In the genomic region with DNA sequence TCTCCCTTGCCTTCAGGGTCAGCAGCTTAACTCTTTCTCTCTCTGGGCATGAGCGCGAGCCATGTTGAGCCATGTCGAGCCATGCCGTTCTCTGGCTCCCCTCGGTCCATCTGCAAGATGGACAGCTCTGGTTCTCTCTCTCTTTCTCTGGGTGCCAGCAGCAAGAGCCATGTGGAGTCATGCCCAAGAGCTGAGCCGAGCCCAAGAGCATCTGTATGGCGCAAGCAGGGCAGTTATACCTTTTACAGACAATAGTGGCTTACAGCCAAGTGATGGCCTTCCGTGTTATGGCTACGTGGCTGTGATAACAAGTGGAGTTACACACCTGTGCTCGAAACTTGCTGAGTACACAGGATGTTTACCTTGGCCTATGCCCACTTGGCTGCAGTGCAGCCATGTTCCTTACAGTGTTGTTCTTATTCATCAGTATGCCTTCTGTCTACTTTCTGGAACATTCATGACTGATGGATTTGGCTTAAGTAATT, we compare ENCODE assay signal across 35 cellular contexts.
DNase-seq lines count a peak whose midpoint lies in the region; ATAC-seq, FAIRE-seq and TF ChIP-seq lines count a peak whose summit lies in the region.
"Had no signal": no experiment of that assay in that cellular context is flagged by ENCODE, and none has a peak within 500 bp of the region (broad histone marks: within the 10 kb centered on the region; RNA-seq: fewer than 3 reads in every experiment).

No MANE protein-coding gene starts in this region.

- H3K36me3 ChIP-seq in BLaER1 treated with 17β-estradiol and CSF1 and Interleukin-3, amounts not matched to agents 10 nM and 100 nM: peaks cover 0 to 5% (median 0%) of the 10 kb centered on the region in 11 experiments; a peak in 1 of 22 replicates
- H3K36me3 ChIP-seq in RWPE2 (ENCODE audit: low read depth) (no peaks in the 10 kb centered on the region), pancreas (no peaks in the 10 kb centered on the region), Caco-2 (ENCODE audit: control insufficient read depth, insufficient read depth, low read length) (no peaks in the 10 kb centered on the region), GM23338 (ENCODE audit: insufficient read depth) (no peaks in the 10 kb centered on the region)
- H3K36me3 ChIP-seq: gastroesophageal sphincter, HAP-1, Peyer's patch, SJSA1, upper lobe of left lung, WERI-Rb-1 had no signal

- peaks cover 11 to 63% (median 53%) of the 10 kb centered on the region in 10 experiments; a peak in 19 of 20 replicates for H3K4me1 ChIP-seq in BLaER1 treated with 17β-estradiol and CSF1 and Interleukin-3, amounts not matched to agents 10 nM and 100 nM
- no peaks in the 10 kb centered on the region for H3K4me1 ChIP-seq in RWPE2 (ENCODE audit: insufficient read depth, poor library complexity, severe bottlenecking)
- H3K4me1 ChIP-seq in pancreas: no peaks in the 10 kb centered on the region
- H3K4me1 ChIP-seq in Caco-2: no peaks in the 10 kb centered on the region
- H3K4me1 ChIP-seq in GM23338 (ENCODE audit: insufficient read depth): no peaks in the 10 kb centered on the region
- H3K4me1 ChIP-seq: gastroesophageal sphincter, HAP-1, Peyer's patch, SJSA1, upper lobe of left lung had no signal

- H3K27ac ChIP-seq in BLaER1 treated with 17β-estradiol and CSF1 and Interleukin-3, amounts not matched to agents 10 nM and 100 nM: no peak overlapping the region
- H3K27ac ChIP-seq in RWPE2 (ENCODE audit: poor library complexity, severe bottlenecking) (no peak overlapping the region), pancreas (peak overlapping the region in 2 of 4 donors; percentile 28 to 49), GM23338 (ENCODE audit: low read depth) (no peak overlapping the region)
- H3K27ac ChIP-seq: gastroesophageal sphincter, hepatocyte, HL-60, Peyer's patch, SJSA1, skin epidermis, upper lobe of left lung, WERI-Rb-1 had no signal

- no peaks in the 10 kb centered on the region for H3K36me3 Mint-ChIP-seq in Caco-2 (ENCODE audit: insufficient read depth, unreplicated experiment)
- H3K36me3 Mint-ChIP-seq in GM23338 (ENCODE audit: low read depth): peaks cover 37% of the 10 kb centered on the region
- H3K36me3 Mint-ChIP-seq: activated naive CD4-positive, alpha-beta T cell treated with anti-CD3 and anti-CD28 coated beads, Interleukin-2, amount 10 ng/mL, durations not matched to agents 7 days and 5 days; natural killer cell treated with Interleukin-12 subunit alpha and Interleukin-12 subunit beta and Interleukin-15 and Interleukin-18, amount 100 ng/mL, for 72 hours; stimulated activated naive B cell treated with anti-CD40 and anti-IgM and Interleukin-4, amounts not matched to agents 10 μg/mL and 1 μg/mL and 100 μg/mL, for 72 hours had no signal

- H3K4me1 Mint-ChIP-seq in Caco-2 (ENCODE audit: low read depth, unreplicated experiment) (no peaks in the 10 kb centered on the region), GM23338 (no peaks in the 10 kb centered on the region)
- H3K4me1 Mint-ChIP-seq: activated CD4-positive, alpha-beta T cell treated with anti-CD3 and anti-CD28 coated beads, Interleukin-2, amount 10 ng/mL, durations not matched to agents 24 days and 14 days; activated naive CD4-positive, alpha-beta T cell treated with anti-CD3 and anti-CD28 coated beads, Interleukin-2, amount 10 ng/mL, durations not matched to agents 7 days and 5 days; stimulated activated naive B cell treated with anti-CD40 and anti-IgM and Interleukin-4, amounts not matched to agents 10 μg/mL and 1 μg/mL and 100 μg/mL, for 72 hours had no signal

- H3K27me3 Mint-ChIP-seq in Caco-2 (ENCODE audit: insufficient read depth, unreplicated experiment): peaks cover 7% of the 10 kb centered on the region
- H3K27me3 Mint-ChIP-seq in GM23338 (ENCODE audit: insufficient read depth, low read depth, poor library complexity): peaks cover 4% of the 10 kb centered on the region
- H3K27me3 Mint-ChIP-seq: activated CD4-positive, alpha-beta T cell treated with anti-CD3 and anti-CD28 coated beads, Interleukin-2, amount 10 ng/mL, durations not matched to agents 24 days and 14 days; activated naive CD4-positive, alpha-beta T cell treated with anti-CD3 and anti-CD28 coated beads, Interleukin-2, amount 10 ng/mL, durations not matched to agents 7 days and 5 days; CD4-positive, alpha-beta T cell had no signal

- intact Hi-C loops in pancreas (cut with DNase I): no loop called here
- intact Hi-C loops in Caco-2 (cut with micrococcal nuclease; ENCODE audit: unreplicated experiment): no loop called here

- H3K9ac ChIP-seq in BLaER1 treated with 17β-estradiol and CSF1 and Interleukin-3, amounts not matched to agents 10 nM and 100 nM: no peak overlapping the region

- H3K27ac Mint-ChIP-seq in Caco-2 (ENCODE audit: unreplicated experiment): no peak overlapping the region
- H3K27ac Mint-ChIP-seq in GM23338: no peak overlapping the region
- H3K27ac Mint-ChIP-seq: activated CD4-positive, alpha-beta T cell treated with anti-CD3 and anti-CD28 coated beads, Interleukin-2, amount 10 ng/mL, durations not matched to agents 24 days and 14 days; activated naive CD4-positive, alpha-beta T cell treated with anti-CD3 and anti-CD28 coated beads, Interleukin-2, amount 10 ng/mL, durations not matched to agents 7 days and 5 days; activated T-helper 1 cell treated with anti-CD3 and anti-CD28 coated beads, Interleukin-12 subunit alpha, Interleukin-12 subunit beta, Interleukin-2, Interleukin-4 antibody, amounts not matched to agents 30 ng/mL and 10 ng/mL and 1 ng/mL, durations not matched to agents 14 hours and 24 hours and 36 hours; CD4-positive, alpha-beta T cell; natural killer cell treated with Interleukin-12 subunit alpha and Interleukin-12 subunit beta and Interleukin-15 and Interleukin-18, amount 100 ng/mL, for 72 hours; stimulated activated naive B cell treated with anti-CD40 and anti-IgM and Interleukin-4, amounts not matched to agents 10 μg/mL and 1 μg/mL and 100 μg/mL, for 72 hours had no signal

- no peaks in the 10 kb centered on the region for H3K79me2 ChIP-seq in GM23338 (replicated peaks; ENCODE audit: insufficient read depth)
- H3K79me2 ChIP-seq: hepatocyte had no signal

- H3K9me2 ChIP-seq in GM23338 (ENCODE audit: insufficient read depth): no peaks in the 10 kb centered on the region

- TF ChIP-seq CTCF in RWPE2 (IDR thresholded peaks at IDR 0.05; ENCODE audit: poor library complexity, severe bottlenecking) (no peak), pancreas (IDR thresholded peaks at IDR 0.05) (no peak), Caco-2 (IDR thresholded peaks at IDR 0.05; ENCODE audit: insufficient read depth in 1 of 2, low read depth in 1 of 2, low read length in 1 of 2, severe bottlenecking in 1 of 2, unreplicated experiment in 1 of 2) (no peak), GM23338 (conservative IDR thresholded peaks at IDR 0.05; ENCODE audit: low read depth in 2 of 2) (no peak)

- CTCF ChIA-PET in Caco-2 (lab: Charles Lee): no interaction called here

- H3K4me3 ChIP-seq in BLaER1 treated with 17β-estradiol and CSF1 and Interleukin-3, amounts not matched to agents 10 nM and 100 nM: no peak overlapping the region
- H3K4me3 ChIP-seq in RWPE2 (ENCODE audit: severe bottlenecking): no peak overlapping the region
- H3K4me3 ChIP-seq in pancreas: no peak overlapping the region
- no peak overlapping the region for H3K4me3 ChIP-seq in Caco-2 (ENCODE audit: low read depth, low read length)
- H3K4me3 ChIP-seq in GM23338: no peak overlapping the region
- H3K4me3 ChIP-seq: gastroesophageal sphincter, HAP-1, hepatocyte, Peyer's patch, SJSA1, skin epidermis, upper lobe of left lung had no signal

- WGBS in pancreas, 2 donors: 38 to 39% methylated on average over 10 of the region's 10 CpGs

- no peaks in the 10 kb centered on the region for H3F3A ChIP-seq in GM23338 (replicated peaks; ENCODE audit: low read depth)

- no peak overlapping the region for H2AFZ ChIP-seq in GM23338
- H2AFZ ChIP-seq: hepatocyte had no signal

- H3K9me3 ChIP-seq in BLaER1 treated with 17β-estradiol and CSF1 and Interleukin-3, amounts not matched to agents 10 nM and 100 nM (replicated peaks in 1 of 11): peaks cover 14 to 21% (median 18%) of the 10 kb centered on the region in 11 experiments
- H3K9me3 ChIP-seq in RWPE2 (ENCODE audit: severe bottlenecking): no peaks in the 10 kb centered on the region
- no peaks in the 10 kb centered on the region for H3K9me3 ChIP-seq in pancreas
- no peaks in the 10 kb centered on the region for H3K9me3 ChIP-seq in Caco-2
- H3K9me3 ChIP-seq: HAP-1, Peyer's patch had no signal

- H3K9me3 Mint-ChIP-seq in Caco-2 (ENCODE audit: unreplicated experiment) (peaks cover 20% of the 10 kb centered on the region), GM23338 (peaks cover 99% of the 10 kb centered on the region)
- H3K9me3 Mint-ChIP-seq: activated CD4-positive, alpha-beta T cell treated with anti-CD3 and anti-CD28 coated beads, Interleukin-2, amount 10 ng/mL, durations not matched to agents 24 days and 14 days; activated T-helper 1 cell treated with anti-CD3 and anti-CD28 coated beads, Interleukin-12 subunit alpha, Interleukin-12 subunit beta, Interleukin-2, Interleukin-4 antibody, amounts not matched to agents 30 ng/mL and 10 ng/mL and 1 ng/mL, durations not matched to agents 14 hours and 24 hours and 36 hours had no signal

- H3K4me2 ChIP-seq in BLaER1 treated with 17β-estradiol and CSF1 and Interleukin-3, amounts not matched to agents 10 nM and 100 nM: peak overlapping the region in 8 of 11 experiments; percentile 24 to 85 (median 58); a peak in 15 of 22 replicates
- no peak overlapping the region for H3K4me2 ChIP-seq in GM23338
- H3K4me2 ChIP-seq: hepatocyte had no signal

- H3K27me3 ChIP-seq in BLaER1 treated with 17β-estradiol and CSF1 and Interleukin-3, amounts not matched to agents 10 nM and 100 nM: no peaks in the 10 kb centered on the region
- no peaks in the 10 kb centered on the region for H3K27me3 ChIP-seq in RWPE2 (ENCODE audit: insufficient read depth, poor library complexity, severe bottlenecking)
- no peaks in the 10 kb centered on the region for H3K27me3 ChIP-seq in pancreas
- no peaks in the 10 kb centered on the region for H3K27me3 ChIP-seq in Caco-2 (replicated peaks; ENCODE audit: control insufficient read depth, insufficient read depth, low read length)
- no peaks in the 10 kb centered on the region for H3K27me3 ChIP-seq in GM23338 (ENCODE audit: insufficient read depth)
- H3K27me3 ChIP-seq: gastroesophageal sphincter, hepatocyte, Peyer's patch, SJSA1, upper lobe of left lung had no signal

- ATAC-seq in RWPE2 (ENCODE audit: low read depth) (peak; percentile 57), pancreas (peak; percentile 94 to 97 (median 95)), GM18520 (IDR thresholded peaks at IDR 0.05; ENCODE audit: unreplicated experiment) (no peak), GM23338 (no peak)
- ATAC-seq: gastroesophageal sphincter; stimulated activated naive B cell treated with anti-CD40 and anti-IgM and Interleukin-4, amounts not matched to agents 10 μg/mL and 1 μg/mL and 100 μg/mL, for 72 hours had no signal

- H3K4me3 Mint-ChIP-seq in Caco-2 (ENCODE audit: unreplicated experiment) (no peak overlapping the region), GM23338 (no peak overlapping the region)
- H3K4me3 Mint-ChIP-seq: activated CD4-positive, alpha-beta T cell treated with anti-CD3 and anti-CD28 coated beads, Interleukin-2, amount 10 ng/mL, durations not matched to agents 24 days and 14 days; activated naive CD4-positive, alpha-beta T cell treated with anti-CD3 and anti-CD28 coated beads, Interleukin-2, amount 10 ng/mL, durations not matched to agents 7 days and 5 days; activated T-helper 1 cell treated with anti-CD3 and anti-CD28 coated beads, Interleukin-12 subunit alpha, Interleukin-12 subunit beta, Interleukin-2, Interleukin-4 antibody, amounts not matched to agents 30 ng/mL and 10 ng/mL and 1 ng/mL, durations not matched to agents 14 hours and 24 hours and 36 hours; CD4-positive, alpha-beta T cell; natural killer cell treated with Interleukin-12 subunit alpha and Interleukin-12 subunit beta and Interleukin-15 and Interleukin-18, amount 100 ng/mL, for 72 hours; stimulated activated naive B cell treated with anti-CD40 and anti-IgM and Interleukin-4, amounts not matched to agents 10 μg/mL and 1 μg/mL and 100 μg/mL, for 72 hours had no signal

- no TSS peak for BruUV-seq in Caco-2 (replicated peaks; lab: Mats Ljungman, UMichigan)

- DNase-seq in NCI-H748 (lab: John Stamatoyannopoulos, UW; ENCODE audit: unreplicated experiment) (peak; percentile 32), NCI-H748 treated with DMSO at 0.1 percent for 48 hours (lab: John Stamatoyannopoulos, UW) (no peak), RWPE2 (ENCODE audit: low spot score) (no peak), pancreas (peak in 5 of 6 donors; percentile 55 to 89 (median 81)), Caco-2 (no peak), GM23338 (ENCODE audit: low spot score) (no peak)
- DNase-seq: activated CD4-positive, alpha-beta T cell treated with anti-CD3 and anti-CD28 coated beads, Interleukin-2, amount 10 ng/mL, durations not matched to agents 24 days and 14 days; activated naive CD4-positive, alpha-beta T cell treated with anti-CD3 and anti-CD28 coated beads, Interleukin-2, amount 10 ng/mL, durations not matched to agents 7 days and 5 days; amniotic stem cell; CD4-positive, alpha-beta T cell; EL; KBM-7; MM.1S; NCI-H1105 treated with DMSO at 0.1 percent for 48 hours; NCI-H2081; NCI-H345; NCI-H774; stimulated activated naive B cell treated with anti-CD40 and anti-IgM and Interleukin-4, amounts not matched to agents 10 μg/mL and 1 μg/mL and 100 μg/mL, for 72 hours; substantia nigra; T-helper 9 cell; upper lobe of left lung; WERI-Rb-1 had no signal

- FAIRE-seq in pancreas (lab: Jason Lieb, UNC): no peak
- FAIRE-seq: D721Med, GM18507 had no signal

- POLR2A ChIA-PET in Caco-2 (lab: Charles Lee): no interaction called here

- no peaks in the 10 kb centered on the region for H4K20me1 ChIP-seq in BLaER1 treated with 17β-estradiol and CSF1 and Interleukin-3, amounts not matched to agents 10 nM and 100 nM
- H4K20me1 ChIP-seq in GM23338 (replicated peaks; ENCODE audit: insufficient read depth): no peaks in the 10 kb centered on the region

Comparison
In these comparisons a context has a peak if more than half of its experiments do, and no peak if none do; other contexts are left out.
1. DNase-seq: peak in NCI-H748 (single experiment) and pancreas (5 of 6); none in NCI-H748 treated with DMSO at 0.1 percent for 48 hours (single experiment), RWPE2 (single experiment), Caco-2 (0 of 2) and GM23338 (single experiment).
2. ATAC-seq: peak in RWPE2 (single experiment) and pancreas (4 of 4); none in GM18520 (single experiment) and GM23338 (single experiment).